Comparison of ENCODE assay signal across 16 cellular contexts in the genomic region with DNA sequence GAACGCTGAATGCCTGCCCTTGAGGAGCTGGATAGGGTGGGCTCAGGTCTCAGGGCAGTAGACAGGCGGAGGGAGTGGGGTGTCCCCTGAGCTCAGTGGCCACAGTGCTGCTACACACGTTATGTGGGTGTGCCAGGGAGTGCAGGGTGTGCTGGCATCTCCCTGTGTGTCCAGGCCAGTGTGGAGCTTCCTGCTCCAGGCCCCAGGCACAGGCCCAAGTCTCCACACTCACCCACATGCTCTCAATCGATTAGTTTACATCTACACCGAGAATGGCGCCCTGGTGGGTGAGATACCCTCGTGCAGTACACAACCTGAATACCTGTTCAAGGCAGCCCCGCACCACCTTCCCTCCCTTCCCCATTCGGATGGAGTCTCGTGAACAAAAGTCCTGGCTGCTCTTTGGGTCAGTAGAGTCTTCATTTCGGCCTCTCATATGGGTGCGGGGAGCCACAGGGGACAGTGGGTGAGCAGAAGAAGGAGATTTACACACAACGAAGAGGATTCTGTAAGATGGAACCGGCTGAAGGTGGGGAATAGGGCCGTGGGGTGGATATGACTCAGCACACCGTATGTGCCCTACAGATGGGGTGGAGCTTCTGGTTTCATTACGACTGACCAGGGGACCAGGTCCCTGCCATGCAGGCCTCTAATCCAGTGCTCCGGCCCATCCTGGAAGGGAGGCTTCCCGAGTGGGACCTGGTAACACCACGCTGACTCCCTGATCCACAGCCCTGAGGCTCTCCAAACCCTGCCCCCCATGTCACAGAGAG.
A peak's percentile ranks its signal among the peaks of the same experiment; 100 is the strongest.
DNase-seq lines count a peak whose midpoint lies in the region; ATAC-seq, FAIRE-seq and TF ChIP-seq lines count a peak whose summit lies in the region.
"Had no signal": no experiment of that assay in that cellular context is flagged by ENCODE, and none has a peak within 500 bp of the region (broad histone marks: within the 10 kb centered on the region; RNA-seq: fewer than 3 reads in every experiment).

No MANE protein-coding gene starts in this region.

- no peaks in the 10 kb centered on the region for H3K79me2 ChIP-seq in GM23338 (replicated peaks; ENCODE audit: insufficient read depth)
- H3K79me2 ChIP-seq in K562 (ENCODE audit: control insufficient read depth, insufficient read depth, low read length) = no peaks in the 10 kb centered on the region
- H3K79me2 ChIP-seq in MM.1S (ENCODE audit: low read length) = no peaks in the 10 kb centered on the region

- WGBS in K562 (ENCODE audit: insufficient coverage, low coverage, missing lambda C conversion rate) = 16% methylated on average over 20 of the region's 20 CpGs

- in situ Hi-C loops in K562 (cut with MboI) = no loop called here

- TF ChIP-seq POLR2A in K562 (conservative IDR thresholded peaks at IDR 0.05) = no peak

- H3K27ac Mint-ChIP-seq in GM23338 (peak overlapping the region; percentile 61), nephron progenitor cell (peak overlapping the region; percentile 84), progenitor cell of endocrine pancreas (no peak overlapping the region)
- H3K27ac Mint-ChIP-seq: activated T-helper 2 cell treated with anti-CD3 and anti-CD28 coated beads, Interferon-gamma antibody, Interleukin-2, Interleukin-4, amounts not matched to agents 10 μg/mL and 5 μg/mL and 100 μg/mL, durations not matched to agents 14 hours and 24 hours and 36 hours; B cell; T-helper 1 cell treated with Interleukin-12 subunit alpha and Interleukin-12 subunit beta and Interleukin-4 antibody, amounts not matched to agents 30 μg/mL and 1 μg/mL, for 36 hours had no signal

- H3K4me1 Mint-ChIP-seq in GM23338 (no peaks in the 10 kb centered on the region; the same call in 2 of the 3 replicates), nephron progenitor cell (peaks cover 58% of the 10 kb centered on the region), progenitor cell of endocrine pancreas (ENCODE audit: low read depth) (peaks cover 2% of the 10 kb centered on the region)
- H3K4me1 Mint-ChIP-seq: B cell had no signal

- H3K36me3 ChIP-seq in GM23338 (ENCODE audit: insufficient read depth) (no peaks in the 10 kb centered on the region), K562 (ENCODE audit: control insufficient read depth, insufficient read depth, low read length) (no peaks in the 10 kb centered on the region), MM.1S (replicated peaks; ENCODE audit: insufficient read depth, low read length) (no peaks in the 10 kb centered on the region)
- H3K36me3 ChIP-seq: upper lobe of right lung had no signal

- FAIRE-seq in K562 (lab: Jason Lieb, UNC) = no peak

- peaks cover 10% of the 10 kb centered on the region for H3K27me3 Mint-ChIP-seq in GM23338 (ENCODE audit: insufficient read depth, low read depth, poor library complexity)
- peaks cover 13% of the 10 kb centered on the region for H3K27me3 Mint-ChIP-seq in nephron progenitor cell (ENCODE audit: low read depth, poor library complexity)
- H3K27me3 Mint-ChIP-seq in progenitor cell of endocrine pancreas = peaks cover 16% of the 10 kb centered on the region

- 0 out of 2 replicates have a peak, but pooled peaks cover 2% of the 10 kb centered on the region for H3K9me2 ChIP-seq in GM23338 (ENCODE audit: insufficient read depth)
- no peaks in the 10 kb centered on the region for H3K9me2 ChIP-seq in MM.1S (replicated peaks; ENCODE audit: insufficient read depth, low read length)

- H3K4me3 ChIP-seq in GM23338 (no peak overlapping the region), K562 (no peak overlapping the region), MM.1S (ENCODE audit: low read length) (no peak overlapping the region)
- H3K4me3 ChIP-seq: upper lobe of right lung had no signal

- H3K4me3 Mint-ChIP-seq in GM23338 (no peak overlapping the region), nephron progenitor cell (no peak overlapping the region), progenitor cell of endocrine pancreas (ENCODE audit: low read depth) (no peak overlapping the region)
- H3K4me3 Mint-ChIP-seq: activated CD4-positive, alpha-beta T cell treated with anti-CD3 and anti-CD28 coated beads, Interleukin-2, amount 10 ng/mL, durations not matched to agents 7 days and 5 days; B cell; T-helper 1 cell treated with Interleukin-12 subunit alpha and Interleukin-12 subunit beta and Interleukin-4 antibody, amounts not matched to agents 30 μg/mL and 1 μg/mL, for 36 hours had no signal

- no peak for TF ChIP-seq RAD21 in K562 (CRISPR knock-in tag; conservative IDR thresholded peaks at IDR 0.05 in 1 of 2, IDR thresholded peaks at IDR 0.05 in 1 of 2)

- POLR2A ChIA-PET in K562 (lab: Yijun Ruan, JAX) = interaction anchor here (1.1 to 1.7 kb wide), 2 partner anchors 8 to 20 kb away, joined by 3 to 5 read pairs; no protein-coding TSS in a partner anchor

- H3K27me3 ChIP-seq in GM23338 (ENCODE audit: insufficient read depth) (no peaks in the 10 kb centered on the region), K562 (ENCODE audit: control insufficient read depth in 2 of 2, insufficient read depth in 2 of 2, low read length in 2 of 2) (peaks cover 26 to 79% of the 10 kb centered on the region in 2 experiments; a peak in 4 of 5 replicates), MM.1S (replicated peaks; ENCODE audit: insufficient read depth, low read length) (peaks cover 24% of the 10 kb centered on the region)
- H3K27me3 ChIP-seq: upper lobe of right lung had no signal

- peak overlapping the region; percentile 64 for H3K27ac ChIP-seq in C4-2B
- no peak overlapping the region for H3K27ac ChIP-seq in GM23338 (ENCODE audit: low read depth)
- no peak overlapping the region for H3K27ac ChIP-seq in K562 (ENCODE audit: extremely low read depth, low read depth, low read length)
- no peak overlapping the region for H3K27ac ChIP-seq in MM.1S (ENCODE audit: low read length)
- H3K27ac ChIP-seq: upper lobe of right lung had no signal

- no peaks in the 10 kb centered on the region for H4K20me1 ChIP-seq in GM23338 (replicated peaks; ENCODE audit: insufficient read depth)
- H4K20me1 ChIP-seq in K562 (replicated peaks; ENCODE audit: control insufficient read depth, insufficient read depth, low read length) = peaks cover 15% of the 10 kb centered on the region
- H4K20me1 ChIP-seq in MM.1S (ENCODE audit: insufficient read depth, low read length) = no peaks in the 10 kb centered on the region

- H3K9me3 ChIP-seq in K562 (replicated peaks; ENCODE audit: control insufficient read depth, insufficient read depth, low read depth, low read length) = no peaks in the 10 kb centered on the region
- no peaks in the 10 kb centered on the region for H3K9me3 ChIP-seq in MM.1S (replicated peaks; ENCODE audit: insufficient read depth, low read length)
- H3K9me3 ChIP-seq: upper lobe of right lung had no signal

- intact Hi-C loops in K562 (cut with micrococcal nuclease) = no loop called here

- H2AFZ ChIP-seq in GM23338 (peak overlapping the region; percentile 43; the same call in 1 of the 2 replicates), K562 (ENCODE audit: low read depth, low read length) (peak overlapping the region; percentile 57), MM.1S (ENCODE audit: low read length) (no peak overlapping the region)

- no peak for DNase-seq in GM23338 (ENCODE audit: low spot score)
- DNase-seq in K562 (ENCODE audit: extremely low read depth in 1 of 4, low spot score in 3 of 4) = peak in 2 of 4 experiments; percentile 29 to 57
- DNase-seq in nephron progenitor cell = no peak
- DNase-seq in progenitor cell of endocrine pancreas (ENCODE audit: low spot score, unreplicated experiment) = no peak
- DNase-seq in MM.1S = no peak
- no peak for DNase-seq in NOMO-1 treated with dmso at 0.1 percent for 144 hours (lab: John Stamatoyannopoulos, UW; ENCODE audit: unreplicated experiment)
- DNase-seq: activated CD4-positive, alpha-beta T cell treated with anti-CD3 and anti-CD28 coated beads, Interleukin-2, amount 10 ng/mL, durations not matched to agents 7 days and 5 days; NCI-H1105 treated with DMSO at 0.1 percent for 48 hours; NCI-H446 treated with DMSO at 0.1 percent for 48 hours; posterior cingulate gyrus; upper lobe of right lung had no signal

- H3K4me2 ChIP-seq in GM23338 (no peak overlapping the region), K562 (ENCODE audit: insufficient read depth, low read length) (no peak overlapping the region), MM.1S (ENCODE audit: low read depth, low read length) (no peak overlapping the region)

- no peak for TF ChIP-seq EP300 in K562 (IDR thresholded peaks at IDR 0.05; ENCODE audit: low read length)

- H3K9me3 Mint-ChIP-seq in GM23338 = no peaks in the 10 kb centered on the region
- no peaks in the 10 kb centered on the region for H3K9me3 Mint-ChIP-seq in nephron progenitor cell
- peaks cover 3% of the 10 kb centered on the region for H3K9me3 Mint-ChIP-seq in progenitor cell of endocrine pancreas (ENCODE audit: low read depth)
- H3K9me3 Mint-ChIP-seq: activated CD4-positive, alpha-beta T cell treated with anti-CD3 and anti-CD28 coated beads, Interleukin-2, amount 10 ng/mL, durations not matched to agents 7 days and 5 days; activated T-helper 2 cell treated with anti-CD3 and anti-CD28 coated beads, Interferon-gamma antibody, Interleukin-2, Interleukin-4, amounts not matched to agents 10 μg/mL and 5 μg/mL and 100 μg/mL, durations not matched to agents 14 hours and 24 hours and 36 hours; T-helper 1 cell treated with Interleukin-12 subunit alpha and Interleukin-12 subunit beta and Interleukin-4 antibody, amounts not matched to agents 30 μg/mL and 1 μg/mL, for 36 hours had no signal

- H3K9ac ChIP-seq in K562 (ENCODE audit: insufficient read depth in 1 of 2, low read depth in 2 of 2, low read length in 2 of 2) (no peak overlapping the region), MM.1S (ENCODE audit: low read length) (no peak overlapping the region)

- no TSS peak for BruUV-seq in K562 (replicated peaks; lab: Mats Ljungman, UMichigan)

- no peaks in the 10 kb centered on the region for H3K9me1 ChIP-seq in K562 (ENCODE audit: control insufficient read depth, insufficient read depth, low read length)

- H3K36me3 Mint-ChIP-seq in GM23338 (ENCODE audit: low read depth) (no peaks in the 10 kb centered on the region), nephron progenitor cell (ENCODE audit: low read depth) (no peaks in the 10 kb centered on the region), progenitor cell of endocrine pancreas (ENCODE audit: insufficient read depth) (no peaks in the 10 kb centered on the region)

- CTCF ChIA-PET in K562 (lab: Yijun Ruan, JAX; ENCODE audit: low intra/inter-chr PET ratio) = no interaction called here

- ATAC-seq in GM23338 = no peak; the same call in 2 of the 3 replicates
- peak; percentile 72 for ATAC-seq in K562
- no peak for ATAC-seq in HG02973 (IDR thresholded peaks at IDR 0.05; ENCODE audit: unreplicated experiment)
- ATAC-seq: upper lobe of right lung had no signal

- H3K4me1 ChIP-seq in GM23338 (ENCODE audit: insufficient read depth) (no peaks in the 10 kb centered on the region), K562 (replicated peaks in 1 of 2; ENCODE audit: control insufficient read depth in 2 of 2, insufficient read depth in 2 of 2, low read length in 2 of 2) (peaks cover 0 to 21% of the 10 kb centered on the region in 2 experiments; a peak in 3 of 5 replicates), MM.1S (ENCODE audit: low read length) (no peaks in the 10 kb centered on the region)

- no peak for TF ChIP-seq CTCF in C4-2B (conservative IDR thresholded peaks at IDR 0.05)
- TF ChIP-seq CTCF in GM23338 (conservative IDR thresholded peaks at IDR 0.05; ENCODE audit: low read depth in 2 of 2) = no peak
- no peak for TF ChIP-seq CTCF in K562 (IDR thresholded peaks at IDR 0.05 in 2 of 3, conservative IDR thresholded peaks at IDR 0.05 in 1 of 3; ENCODE audit: insufficient read depth in 2 of 3, low read depth in 1 of 3, low read length in 3 of 3)
- no peak for TF ChIP-seq CTCF in nephron progenitor cell (IDR thresholded peaks at IDR 0.05)
- no peak for TF ChIP-seq CTCF in progenitor cell of endocrine pancreas (IDR thresholded peaks at IDR 0.05; ENCODE audit: unreplicated experiment)
- TF ChIP-seq CTCF in MM.1S (IDR thresholded peaks at IDR 0.05; ENCODE audit: low read length) = no peak

- H3F3A ChIP-seq in GM23338 (replicated peaks; ENCODE audit: low read depth) (no peaks in the 10 kb centered on the region), MM.1S (ENCODE audit: insufficient read depth, low read length) (no peaks in the 10 kb centered on the region)
